In the genomic region with DNA sequence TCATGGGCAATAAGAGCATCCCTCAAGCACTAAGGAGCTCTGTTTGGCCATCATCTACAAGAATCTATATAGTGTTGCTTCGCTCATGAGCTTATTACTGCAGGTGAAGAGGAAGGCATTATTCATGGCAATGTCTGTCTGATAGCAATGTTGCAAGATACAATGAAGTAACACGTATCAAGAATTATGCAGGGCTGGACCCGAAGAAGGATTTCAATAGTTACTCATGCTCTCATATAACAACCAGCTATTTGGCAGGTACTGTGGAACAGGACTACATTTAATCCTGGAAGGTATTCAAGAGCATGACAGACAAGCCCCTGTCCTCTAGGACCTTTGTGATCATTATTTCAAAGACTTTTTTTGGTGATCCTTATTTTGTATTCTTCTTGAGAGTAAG, we compare ENCODE assay signal across 20 cellular contexts.
"Had no signal": no experiment of that assay in that cellular context is flagged by ENCODE, and none has a peak within 500 bp of the region (broad histone marks: within the 10 kb centered on the region; RNA-seq: fewer than 3 reads in every experiment).

No MANE protein-coding gene starts in this region.

- H3K36me3 ChIP-seq: colonic mucosa, left ventricle myocardium inferior, spleen, tibial artery, upper lobe of left lung, uterus had no signal

- H3K27me3 ChIP-seq: colonic mucosa, esophagus muscularis mucosa, spleen, tibial artery, upper lobe of left lung, uterus had no signal

- FAIRE-seq: kidney had no signal

- DNase-seq: colonic mucosa; dermis blood vessel endothelial cell; immature natural killer cell; kidney; left cardiac atrium; left ventricle myocardium inferior; mesendoderm; naive B cell; occipital lobe; spleen; stimulated activated CD4-positive, alpha-beta T cell treated with anti-CD3 and anti-CD28 coated beads, Interleukin-15, amount 100 ng/mL, for 24 hours; stimulated activated CD4-positive, alpha-beta T cell treated with anti-CD3 and anti-CD28 coated beads, Interleukin-1b, Interleukin-23, amount 100 ng/mL, for 48 hours; stimulated activated CD4-positive, alpha-beta T cell treated with anti-CD3 and anti-CD28 coated beads, Interleukin-4, amount 100 ng/mL, for 24 hours; tibial artery; upper lobe of left lung had no signal

- H3K9me3 ChIP-seq: colonic mucosa, esophagus muscularis mucosa, left ventricle myocardium inferior, spleen, tibial artery, upper lobe of left lung, uterus had no signal

- H3K27ac ChIP-seq: colonic mucosa, esophagus muscularis mucosa, left ventricle myocardium inferior, spleen, tibial artery, upper lobe of left lung had no signal

- ATAC-seq: sciatic nerve; stimulated activated memory B cell treated with anti-CD40 and anti-IgM and Interleukin-4, amounts not matched to agents 10 μg/mL and 1 μg/mL and 100 μg/mL, for 72 hours had no signal

- H3K4me3 ChIP-seq: colonic mucosa, esophagus muscularis mucosa, left ventricle myocardium inferior, lung, spleen, tibial artery, upper lobe of left lung, uterus had no signal

- H3K4me1 ChIP-seq: colonic mucosa, esophagus muscularis mucosa, left ventricle myocardium inferior, spleen, tibial artery, upper lobe of left lung, uterus had no signal
